7 cellular contexts compared by ENCODE assay signal in genomic region chr19:34345934-34346333, GRCh38. TPM values are rescaled to one million over a fixed set of nuclear protein-coding genes. Genes with fewer than 3 reads are reported as not detected.
DNase-seq lines count a peak whose midpoint lies in the region; ATAC-seq and TF ChIP-seq lines count a peak whose summit lies in the region.

No MANE protein-coding gene starts in this region.

- H3K4me3 ChIP-seq in GM12865 (ENCODE audit: low read depth, low read length) (no peak overlapping the region), ascending aorta (no peak overlapping the region), hepatocyte (no peak overlapping the region)

- no peak for ATAC-seq in HG02571 (IDR thresholded peaks at IDR 0.05; ENCODE audit: unreplicated experiment)

- H3K4me2 ChIP-seq in hepatocyte, result no peak overlapping the region

- DNase-seq in GM12865 (ENCODE audit: low read depth) (peak; percentile 73), NCI-H1092 treated with DMSO at 0.1 percent for 48 hours (lab: John Stamatoyannopoulos, UW) (peak; percentile 8), T-helper 1 cell (peak in 4 of 5 donors; percentile 36 to 60 (median 52)), ascending aorta (ENCODE audit: low spot score in 2 of 2) (no peak), hepatocyte (ENCODE audit: low spot score) (peak; percentile 77)
- DNase-seq in stimulated activated CD4-positive, alpha-beta T cell treated with anti-CD3 and anti-CD28 coated beads, Interleukin-12 subunit alpha, Interleukin-12 subunit beta, amount 100 ng/mL, for 24 hours (ENCODE audit: low read depth in 2 of 2), result peak; percentile 45 to 73

- H4K20me1 ChIP-seq in hepatocyte (ENCODE audit: insufficient read depth, poor library complexity, severe bottlenecking), result no peaks in the 10 kb centered on the region

- H3K36me3 ChIP-seq in ascending aorta (peaks cover 65 to 85% of the 10 kb centered on the region in 2 donors), hepatocyte (replicated peaks; ENCODE audit: insufficient read depth, low read depth) (no peaks in the 10 kb centered on the region)

- H3K27me3 ChIP-seq in ascending aorta (no peaks in the 10 kb centered on the region), hepatocyte (no peaks in the 10 kb centered on the region)

- H3K79me2 ChIP-seq in hepatocyte, result no peaks in the 10 kb centered on the region

- no peak overlapping the region for H3K27ac ChIP-seq in ascending aorta
- H3K27ac ChIP-seq in hepatocyte, result no peak overlapping the region

- no peaks in the 10 kb centered on the region for H3K9me3 ChIP-seq in ascending aorta
- H3K9me3 ChIP-seq in hepatocyte (ENCODE audit: low read depth), result no peaks in the 10 kb centered on the region

- peak; percentile 74 for TF ChIP-seq CTCF in GM12865 (IDR thresholded peaks at IDR 0.05; ENCODE audit: insufficient read depth, low read depth, low read length, missing control alignments)
- TF ChIP-seq CTCF in ascending aorta (IDR thresholded peaks at IDR 0.05), result peak; percentile 48 to 77 (median 76)
- TF ChIP-seq CTCF in hepatocyte (IDR thresholded peaks at IDR 0.05; ENCODE audit: poor library complexity), result peak; percentile 64

- 34% methylated on average over 7 of the region's 7 CpGs for WGBS in hepatocyte (ENCODE audit: low lambda C conversion rate, missing lambda C conversion rate)

- no peaks in the 10 kb centered on the region for H3K9me2 ChIP-seq in hepatocyte (replicated peaks; ENCODE audit: insufficient read depth)

- no peak overlapping the region for H2AFZ ChIP-seq in hepatocyte

- no peaks in the 10 kb centered on the region for H3K4me1 ChIP-seq in ascending aorta
- H3K4me1 ChIP-seq in hepatocyte (ENCODE audit: insufficient read depth), result no peaks in the 10 kb centered on the region

- intact Hi-C loops in ascending aorta (cut with DNase I), result no loop called here

RNA-seq across cellular contexts. Expression of gene GPI, which starts 19.1 kb away (rescaled TPM):
- total RNA-seq in ascending aorta (337 TPM), hepatocyte (82.9 and 117 TPM in 2 replicates)
- polyA plus RNA-seq in hepatocyte, result 120 and 124 TPM in 2 replicates

RNA-seq across cellular contexts. Expression of gene PDCD2L, which starts 58.3 kb away (rescaled TPM):
- total RNA-seq in ascending aorta, result 30.0 TPM
- total RNA-seq in hepatocyte, result 9.8 and 12.4 TPM in 2 replicates
- 6.3 and 7.3 TPM in 2 replicates for polyA plus RNA-seq in hepatocyte

Comparison
In these comparisons a context has a peak if more than half of its experiments do, and no peak if none do; other contexts are left out.
1. DNase-seq: peak in GM12865 (single experiment), NCI-H1092 treated with DMSO at 0.1 percent for 48 hours (single experiment), T-helper 1 cell (4 of 5), hepatocyte (single experiment) and stimulated activated CD4-positive, alpha-beta T cell treated with anti-CD3 and anti-CD28 coated beads, Interleukin-12 subunit alpha, Interleukin-12 subunit beta, amount 100 ng/mL, for 24 hours (2 of 2); none in ascending aorta (0 of 2).
2. Peak in every context shown above with its lines, with median percentiles within 50 percentile points of each other: CTCF ChIP-seq.